ENCODE assay signal across 9 cellular contexts in the genomic region with DNA sequence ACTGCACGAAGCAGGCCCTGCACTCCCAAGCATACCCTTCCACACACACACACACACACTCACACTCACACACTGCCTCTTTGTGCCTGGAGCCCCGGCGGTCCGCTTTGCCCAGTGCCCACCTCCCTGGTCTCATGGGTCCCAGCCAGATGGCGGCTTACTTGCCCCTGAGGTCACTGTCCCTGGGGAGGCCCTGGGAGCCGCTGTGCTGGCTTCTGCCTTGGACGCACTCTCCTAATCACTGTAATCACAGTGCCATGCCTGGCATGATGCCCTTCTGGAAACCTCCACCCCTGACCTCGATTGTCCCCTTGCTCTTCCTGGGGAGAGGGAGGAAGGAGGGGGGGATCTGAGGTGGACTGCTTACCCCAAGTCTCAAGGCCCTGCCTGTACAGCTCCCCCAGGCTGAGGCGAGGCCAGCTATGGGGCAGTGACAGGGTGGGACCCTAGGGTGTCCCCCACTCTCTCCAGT. TPM values are rescaled to one million over a fixed set of nuclear protein-coding genes. Genes with fewer than 3 reads are reported as not detected.
DNase-seq lines count a peak whose midpoint lies in the region; ATAC-seq and TF ChIP-seq lines count a peak whose summit lies in the region.
"Had no signal": no experiment of that assay in that cellular context is flagged by ENCODE, and none has a peak within 500 bp of the region (broad histone marks: within the 10 kb centered on the region; RNA-seq: fewer than 3 reads in every experiment).

No MANE protein-coding gene starts in this region.

- peaks cover 0 to 3% of the 10 kb centered on the region in 2 donors for H3K36me3 ChIP-seq in duodenal mucosa (ENCODE audit: control insufficient read depth in 1 of 2, insufficient read depth in 2 of 2, low read length in 2 of 2)

- ATAC-seq in GM18517 (IDR thresholded peaks at IDR 0.05; ENCODE audit: unreplicated experiment) (no peak), GM18502 (IDR thresholded peaks at IDR 0.05; ENCODE audit: poor library complexity, unreplicated experiment) (no peak)

- H3K9ac ChIP-seq in duodenal mucosa (ENCODE audit: low read depth in 1 of 2, low read length in 2 of 2): no peak overlapping the region

- TF ChIP-seq EP300 in Ishikawa (IDR thresholded peaks at IDR 0.05; ENCODE audit: borderline replicate concordance): no peak; the same call in 1 of the 2 replicates

- H3K9me3 Mint-ChIP-seq in type B pancreatic cell: no peaks in the 10 kb centered on the region
- H3K9me3 Mint-ChIP-seq: naive B cell had no signal

- DNase-seq in medulla oblongata (ENCODE audit: extremely low spot score) (peak; percentile 72), type B pancreatic cell (ENCODE audit: extremely low spot score, unreplicated experiment) (no peak)
- no peak for DNase-seq in effector CD8-positive, alpha-beta T cell (lab: John Stamatoyannopoulos, UW)
- DNase-seq: activated CD8-positive, alpha-beta memory T cell treated with anti-CD3 and anti-CD28 coated beads, Interleukin-2, amount 50 U/mL, for 48 hours; naive B cell had no signal

- H3K27ac Mint-ChIP-seq in type B pancreatic cell: peak overlapping the region; percentile 78

- no peaks in the 10 kb centered on the region for H3K27me3 ChIP-seq in duodenal mucosa (ENCODE audit: control insufficient read depth in 1 of 2, insufficient read depth in 2 of 2, low read length in 2 of 2)

- TF ChIP-seq CTCF in type B pancreatic cell (conservative IDR thresholded peaks at IDR 0.05): no peak

- H3K27ac ChIP-seq in duodenal mucosa (ENCODE audit: low read depth, low read length): peak overlapping the region; percentile 75

- H3K4me1 ChIP-seq in duodenal mucosa (ENCODE audit: control insufficient read depth in 1 of 2, insufficient read depth in 2 of 2, low read length in 2 of 2): peaks cover 0 to 4% of the 10 kb centered on the region in 2 donors

- H3K4me3 Mint-ChIP-seq in type B pancreatic cell: peak overlapping the region; percentile 51

- no peak overlapping the region for H3K4me3 ChIP-seq in duodenal mucosa (ENCODE audit: low read depth in 1 of 2, low read length in 2 of 2)

- H3K9me3 ChIP-seq in duodenal mucosa (ENCODE audit: control insufficient read depth in 1 of 2, low read length in 2 of 2): no peaks in the 10 kb centered on the region

- H3K4me1 Mint-ChIP-seq in type B pancreatic cell (ENCODE audit: unreplicated experiment): peaks cover 24% of the 10 kb centered on the region

- no peak for TF ChIP-seq RAD21 in Ishikawa (IDR thresholded peaks at IDR 0.05; ENCODE audit: low read depth)

- peaks cover 4% of the 10 kb centered on the region for H3K27me3 Mint-ChIP-seq in type B pancreatic cell

- peaks cover 26% of the 10 kb centered on the region for H3K36me3 Mint-ChIP-seq in type B pancreatic cell
- H3K36me3 Mint-ChIP-seq: naive B cell had no signal

TF ChIP-seq in Ishikawa, 13 proteins besides CTCF, POLR2A, EP300 and RAD21:
- TF ChIP-seq TAF1 (IDR thresholded peaks at IDR 0.05; ENCODE audit: low read depth) (no peak), REST (IDR thresholded peaks at IDR 0.05; ENCODE audit: low read depth) (no peak), YY1 (IDR thresholded peaks at IDR 0.05; ENCODE audit: low read depth) (0 out of 2 replicates have a peak, but pooled peaks have one; percentile 41), TCF12 (IDR thresholded peaks at IDR 0.05; ENCODE audit: low read depth) (no peak), NFIC (IDR thresholded peaks at IDR 0.05) (peak; percentile 73), USF1 (IDR thresholded peaks at IDR 0.05) (no peak), CREB1 (IDR thresholded peaks at IDR 0.05; ENCODE audit: low read depth) (no peak), TEAD4 (IDR thresholded peaks at IDR 0.05) (no peak), ZBTB7A (IDR thresholded peaks at IDR 0.05; ENCODE audit: low read depth) (no peak), EGR1 (IDR thresholded peaks at IDR 0.05) (no peak), CEBPB (IDR thresholded peaks at IDR 0.05) (no peak), FOXM1 (IDR thresholded peaks at IDR 0.05; ENCODE audit: borderline replicate concordance, low read depth) (no peak)
- TF ChIP-seq, protein P1, sequence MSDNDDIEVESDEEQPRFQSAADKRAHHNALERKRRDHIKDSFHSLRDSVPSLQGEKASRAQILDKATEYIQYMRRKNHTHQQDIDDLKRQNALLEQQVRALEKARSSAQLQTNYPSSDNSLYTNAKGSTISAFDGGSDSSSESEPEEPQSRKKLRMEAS (IDR thresholded peaks at IDR 0.05): no peak; the same call in 1 of the 2 replicates
TF ChIP-seq in Ishikawa: peak in this region for 2.

RNA-seq across cellular contexts. Expression of gene ARHGAP23, which starts 36.0 kb away (rescaled TPM):
- total RNA-seq in type B pancreatic cell (ENCODE audit: low replicate concordance): 114 and 333 TPM in 2 replicates
